32 cellular contexts compared by ENCODE assay signal in genomic region chr5:120140510-120140909, GRCh38.
DNase-seq lines count a peak whose midpoint lies in the region; ATAC-seq, FAIRE-seq and TF ChIP-seq lines count a peak whose summit lies in the region.
"Had no signal": no experiment of that assay in that cellular context is flagged by ENCODE, and none has a peak within 500 bp of the region (broad histone marks: within the 10 kb centered on the region; RNA-seq: fewer than 3 reads in every experiment).

No MANE protein-coding gene starts in this region.

- in situ Hi-C loops in KBM-7 (cut with MboI; ENCODE audit: low pct_unique_long_range_greater_than_20kb, low sequenced_read_pairs): no loop called here

- no peaks in the 10 kb centered on the region for H3K27me3 ChIP-seq in spleen (replicated peaks in 1 of 7)
- H3K27me3 ChIP-seq in Caco-2 (replicated peaks; ENCODE audit: control insufficient read depth, insufficient read depth, low read length): no peaks in the 10 kb centered on the region
- H3K27me3 ChIP-seq: adrenal gland, esophagus muscularis mucosa, ovary, Peyer's patch had no signal

- H3K4me3 Mint-ChIP-seq in CD14-positive monocyte (no peak overlapping the region), Caco-2 (ENCODE audit: unreplicated experiment) (no peak overlapping the region)
- H3K4me3 Mint-ChIP-seq: activated CD4-positive, alpha-beta memory T cell treated with anti-CD3 and anti-CD28 coated beads for 36 hours; activated naive CD4-positive, alpha-beta T cell treated with anti-CD3 and anti-CD28 coated beads for 36 hours; activated T-helper 1 cell treated with anti-CD3 and anti-CD28 coated beads, Interleukin-12 subunit alpha, Interleukin-12 subunit beta, Interleukin-2, Interleukin-4 antibody, amounts not matched to agents 30 ng/mL and 10 ng/mL and 1 ng/mL, durations not matched to agents 14 hours and 24 hours and 36 hours; central memory CD8-positive, alpha-beta T cell; endodermal cell; GM23338; T-helper 2 cell treated with Interferon-gamma antibody and Interleukin-4, amounts not matched to agents 5 μg/mL and 100 μg/mL, for 36 hours had no signal

- POLR2A ChIA-PET in Caco-2 (lab: Charles Lee): no interaction called here

- WGBS in spleen, 5 donors: 43 to 92% (median 50%) methylated on average over 2 of the region's 2 CpGs

- H3K9me3 ChIP-seq in spleen (peaks cover 0 to 13% (median 10%) of the 10 kb centered on the region in 8 donors), Caco-2 (no peaks in the 10 kb centered on the region)
- H3K9me3 ChIP-seq: adrenal gland, ovary, thoracic aorta had no signal

- no peak for ATAC-seq in activated naive CD4-positive, alpha-beta T cell treated with anti-CD3 and anti-CD28 coated beads, Interleukin-2, amount 50 U/mL, for 72 hours
- ATAC-seq: GM23338 had no signal

- H3K4me1 Mint-ChIP-seq in CD14-positive monocyte (peaks cover 49% of the 10 kb centered on the region), Caco-2 (ENCODE audit: low read depth, unreplicated experiment) (no peaks in the 10 kb centered on the region)
- H3K4me1 Mint-ChIP-seq: CD4-positive, CD25-positive, alpha-beta regulatory T cell; central memory CD8-positive, alpha-beta T cell; endodermal cell; GM23338 had no signal

- peak overlapping the region in 6 of 8 donors; percentile 59 to 80 (median 64) for H3K27ac ChIP-seq in spleen

- FAIRE-seq in GM19239 (lab: Jason Lieb, UNC): no peak
- FAIRE-seq: keratinocyte, small intestine had no signal

- H3K9me3 Mint-ChIP-seq in CD14-positive monocyte (peaks cover 8 to 17% (median 12%) of the 10 kb centered on the region in 7 donors), Caco-2 (ENCODE audit: unreplicated experiment) (peaks cover 3% of the 10 kb centered on the region)
- peaks cover 0 to 12% of the 10 kb centered on the region in 2 donors for H3K9me3 Mint-ChIP-seq in activated naive CD4-positive, alpha-beta T cell treated with anti-CD3 and anti-CD28 coated beads, Interleukin-2, amount 50 U/mL, for 72 hours
- H3K9me3 Mint-ChIP-seq: activated naive CD4-positive, alpha-beta T cell treated with anti-CD3 and anti-CD28 coated beads for 36 hours; activated T-helper 1 cell treated with anti-CD3 and anti-CD28 coated beads, Interleukin-12 subunit alpha, Interleukin-12 subunit beta, Interleukin-2, Interleukin-4 antibody, amounts not matched to agents 30 ng/mL and 10 ng/mL and 1 ng/mL, durations not matched to agents 14 hours and 24 hours and 36 hours had no signal

- TF ChIP-seq CTCF in CD14-positive monocyte (IDR thresholded peaks at IDR 0.05) (no peak), spleen (IDR thresholded peaks at IDR 0.05 in 8 of 11, conservative IDR thresholded peaks at IDR 0.05 in 3 of 11) (no peak), Caco-2 (IDR thresholded peaks at IDR 0.05; ENCODE audit: insufficient read depth in 1 of 2, low read depth in 1 of 2, low read length in 1 of 2, severe bottlenecking in 1 of 2, unreplicated experiment in 1 of 2) (no peak)

- no TSS peak for BruUV-seq in Caco-2 (replicated peaks; lab: Mats Ljungman, UMichigan)

- peaks cover 6 to 7% of the 10 kb centered on the region in 2 donors for H3K36me3 Mint-ChIP-seq in CD14-positive monocyte
- no peaks in the 10 kb centered on the region for H3K36me3 Mint-ChIP-seq in activated naive CD4-positive, alpha-beta T cell treated with anti-CD3 and anti-CD28 coated beads, Interleukin-2, amount 50 U/mL, for 72 hours
- H3K36me3 Mint-ChIP-seq in Caco-2 (ENCODE audit: insufficient read depth, unreplicated experiment): no peaks in the 10 kb centered on the region
- H3K36me3 Mint-ChIP-seq: activated CD4-positive, alpha-beta memory T cell treated with anti-CD3 and anti-CD28 coated beads for 36 hours; CD4-positive, CD25-positive, alpha-beta regulatory T cell had no signal

- H3K4me1 ChIP-seq in spleen (peaks cover 0 to 22% (median 0%) of the 10 kb centered on the region in 6 donors), Caco-2 (no peaks in the 10 kb centered on the region)
- H3K4me1 ChIP-seq: Peyer's patch had no signal

- intact Hi-C loops in CD14-positive monocyte (cut with micrococcal nuclease) (no loop called here), spleen (cut with DNase I; ENCODE audit: low total_unique reads) (no loop called here), Caco-2 (cut with micrococcal nuclease; ENCODE audit: unreplicated experiment) (no loop called here)

- H3K4me3 ChIP-seq in spleen (no peak overlapping the region), Caco-2 (ENCODE audit: low read depth, low read length) (no peak overlapping the region)
- H3K4me3 ChIP-seq: adrenal gland, esophagus muscularis mucosa, GM23338, ovary, Peyer's patch, thoracic aorta had no signal

- TF ChIP-seq POLR2A in erythroblast (IDR thresholded peaks at IDR 0.05; ENCODE audit: low read length) (no peak), spleen (IDR thresholded peaks at IDR 0.05) (no peak)

- CTCF ChIA-PET in Caco-2 (lab: Charles Lee): no interaction called here

- H3K27ac Mint-ChIP-seq in CD14-positive monocyte (peak overlapping the region; percentile 59 to 95 (median 92)), Caco-2 (ENCODE audit: unreplicated experiment) (no peak overlapping the region)
- no peak overlapping the region for H3K27ac Mint-ChIP-seq in activated naive CD4-positive, alpha-beta T cell treated with anti-CD3 and anti-CD28 coated beads, Interleukin-2, amount 50 U/mL, for 72 hours
- H3K27ac Mint-ChIP-seq: activated CD4-positive, alpha-beta memory T cell treated with anti-CD3 and anti-CD28 coated beads for 36 hours; activated naive CD4-positive, alpha-beta T cell treated with anti-CD3 and anti-CD28 coated beads for 36 hours; activated T-helper 1 cell treated with anti-CD3 and anti-CD28 coated beads, Interleukin-12 subunit alpha, Interleukin-12 subunit beta, Interleukin-2, Interleukin-4 antibody, amounts not matched to agents 30 ng/mL and 10 ng/mL and 1 ng/mL, durations not matched to agents 14 hours and 24 hours and 36 hours; CD4-positive, CD25-positive, alpha-beta regulatory T cell; endodermal cell; GM23338; T-helper 2 cell treated with Interferon-gamma antibody and Interleukin-4, amounts not matched to agents 5 μg/mL and 100 μg/mL, for 36 hours had no signal

- H3K36me3 ChIP-seq in spleen: no peaks in the 10 kb centered on the region
- no peaks in the 10 kb centered on the region for H3K36me3 ChIP-seq in Caco-2 (ENCODE audit: control insufficient read depth, insufficient read depth, low read length)
- H3K36me3 ChIP-seq: adrenal gland, esophagus muscularis mucosa, ovary, Peyer's patch, thoracic aorta had no signal

- DNase-seq in CD14-positive monocyte (ENCODE audit: low spot score) (no peak), KBM-7 (peak; percentile 32), erythroblast (lab: John Stamatoyannopoulos, UW) (peak; percentile 14 to 29), spleen (no peak), 8988T (no peak), GM19239 (ENCODE audit: insufficient read length, low spot score) (no peak), Caco-2 (no peak)
- no peak for DNase-seq in activated naive CD4-positive, alpha-beta T cell treated with anti-CD3 and anti-CD28 coated beads, Interleukin-2, amount 50 U/mL, for 72 hours (ENCODE audit: low spot score in 2 of 2)
- DNase-seq: activated CD4-positive, alpha-beta memory T cell treated with anti-CD3 and anti-CD28 coated beads for 36 hours; activated CD4-positive, alpha-beta T cell treated with anti-CD3 and anti-CD28 coated beads for 1 hour; activated naive CD4-positive, alpha-beta T cell treated with anti-CD3 and anti-CD28 coated beads for 36 hours; adrenal gland; CD4-positive, CD25-positive, alpha-beta regulatory T cell; endodermal cell; foreskin fibroblast; head of caudate nucleus; NCI-H1436; NCI-H2081; NCI-H69; ovary; Peyer's patch; SHP77 treated with DMSO at 0.1 percent for 48 hours; small intestine; stimulated activated CD4-positive, alpha-beta T cell treated with anti-CD3 and anti-CD28 coated beads, Interleukin-1b, Interleukin-23, amount 100 ng/mL, for 48 hours; stimulated activated naive CD4-positive, alpha-beta T cell treated with Interleukin-2 at 50 U/mL for 16 hours had no signal

- H3K27me3 Mint-ChIP-seq in CD14-positive monocyte (ENCODE audit: low read depth in 3 of 3): no peaks in the 10 kb centered on the region
- no peaks in the 10 kb centered on the region for H3K27me3 Mint-ChIP-seq in Caco-2 (ENCODE audit: insufficient read depth, unreplicated experiment)
- H3K27me3 Mint-ChIP-seq: activated CD4-positive, alpha-beta memory T cell treated with anti-CD3 and anti-CD28 coated beads for 36 hours; CD4-positive, CD25-positive, alpha-beta regulatory T cell; central memory CD8-positive, alpha-beta T cell had no signal

Comparison
In these comparisons a context has a peak if more than half of its experiments do, and no peak if none do; other contexts are left out.
1. DNase-seq: peak in KBM-7 (single experiment) and erythroblast (2 of 2); none in CD14-positive monocyte (single experiment), spleen (single experiment), activated naive CD4-positive, alpha-beta T cell treated with anti-CD3 and anti-CD28 coated beads, Interleukin-2, amount 50 U/mL, for 72 hours (0 of 2), 8988T (single experiment), GM19239 (single experiment) and Caco-2 (0 of 2).
2. H3K27ac Mint-ChIP-seq: peak in CD14-positive monocyte (7 of 7); none in activated naive CD4-positive, alpha-beta T cell treated with anti-CD3 and anti-CD28 coated beads, Interleukin-2, amount 50 U/mL, for 72 hours (0 of 2) and Caco-2 (single experiment).